ENCODE assay signal across 7 cellular contexts in genomic region chr15:77879466-77879865, GRCh38.
A peak's percentile ranks its signal among the peaks of the same experiment; 100 is the strongest.
DNase-seq lines count a peak whose midpoint lies in the region; ATAC-seq, FAIRE-seq and TF ChIP-seq lines count a peak whose summit lies in the region.
"Not testable (repeated sequence)": the region's sequence is repeated elsewhere in the genome, so short reads cannot be mapped to it uniquely, and the experiment has no call there.

No MANE protein-coding gene starts in this region.

- not testable (repeated sequence) for H3K27me3 ChIP-seq in astrocyte (ENCODE audit: insufficient read depth, low read length); foreskin keratinocyte

- not testable (repeated sequence) for H3K36me3 Mint-ChIP-seq in astrocyte (ENCODE audit: low read depth, unreplicated experiment)

- H3K27ac Mint-ChIP-seq in astrocyte (ENCODE audit: unreplicated experiment), result not testable (repeated sequence)

- H3K4me3 Mint-ChIP-seq in astrocyte (ENCODE audit: unreplicated experiment), result not testable (repeated sequence)

- not testable (repeated sequence) for H3K9me3 Mint-ChIP-seq in astrocyte (ENCODE audit: unreplicated experiment)

- not testable (repeated sequence) for H4K20me1 ChIP-seq in astrocyte (ENCODE audit: insufficient read depth, low read length)

- CTCF ChIA-PET in HEK293 (lab: Yijun Ruan, JAX), result not testable (repeated sequence)

- peak; percentile 17 for ATAC-seq in foreskin keratinocyte

- not testable (repeated sequence) for H3K79me2 ChIP-seq in astrocyte (ENCODE audit: insufficient read depth, low read length)

- POLR2A ChIA-PET in HEK293 (lab: Yijun Ruan, JAX), result not testable (repeated sequence)

- not testable (repeated sequence) for H3K27me3 Mint-ChIP-seq in astrocyte (ENCODE audit: low read depth, unreplicated experiment)

- H3K9me3 ChIP-seq in HEK293 (ENCODE audit: control insufficient read depth, insufficient read depth, low read depth, low read length); astrocyte (ENCODE audit: insufficient read depth, low read depth, low read length): not testable (repeated sequence)

- not testable (repeated sequence) for H3K4me1 Mint-ChIP-seq in astrocyte (ENCODE audit: low read depth, unreplicated experiment)

- not testable (repeated sequence) for H3K27ac ChIP-seq in HEK293 (ENCODE audit: extremely low read depth, low read depth, low read length); astrocyte (ENCODE audit: low read depth, low read length); foreskin keratinocyte

- DNase-seq in EH (ENCODE audit: low read depth) (peak; percentile 21), epithelial cell of esophagus (ENCODE audit: low read depth) (peak; percentile 94), foreskin keratinocyte (peak in 1 of 2 donors; percentile 37)
- DNase-seq in HTR-8/SVneo (ENCODE audit: insufficient read length, low spot score); astrocyte (ENCODE audit: low read depth); urothelium cell line (ENCODE audit: low spot score): not testable (repeated sequence)

- not testable (repeated sequence) for TF ChIP-seq CTCF in HEK293 (tag by site-specific recombination; IDR thresholded peaks at IDR 0.05); astrocyte (IDR thresholded peaks at IDR 0.05; ENCODE audit: insufficient read depth, low read depth, low read length); epithelial cell of esophagus (IDR thresholded peaks at IDR 0.05; ENCODE audit: insufficient read depth, low read depth, low read length, missing control alignments); foreskin keratinocyte (conservative IDR thresholded peaks at IDR 0.05)

- not testable (repeated sequence) for H2AFZ ChIP-seq in astrocyte (ENCODE audit: low read depth, low read length)

- peak; percentile 80 for FAIRE-seq in HTR-8/SVneo (lab: Jason Lieb, UNC)
- peak; percentile 43 for FAIRE-seq in astrocyte (lab: Jason Lieb, UNC)
- peak; percentile 44 for FAIRE-seq in urothelium cell line (lab: Jason Lieb, UNC)

- H3K4me1 ChIP-seq in HEK293 (ENCODE audit: control insufficient read depth, insufficient read depth, low read length); astrocyte (ENCODE audit: insufficient read depth, low read length); foreskin keratinocyte: not testable (repeated sequence)

- H3K4me3 ChIP-seq in HEK293 (ENCODE audit: low read depth, low read length); astrocyte (ENCODE audit: insufficient read depth, low read depth, low read length); epithelial cell of esophagus (ENCODE audit: low read length): not testable (repeated sequence)

- H3K36me3 ChIP-seq in HEK293 (ENCODE audit: control insufficient read depth in 2 of 2, insufficient read depth in 1 of 2, low read length in 2 of 2); astrocyte (ENCODE audit: insufficient read depth, low read length): not testable (repeated sequence)

- not testable (repeated sequence) for H3K9ac ChIP-seq in astrocyte (ENCODE audit: low read length)

- not testable (repeated sequence) for H3K4me2 ChIP-seq in astrocyte (ENCODE audit: low read length)

TF ChIP-seq in HEK293, 187 proteins besides CTCF, POLR2A, EP300 and RAD21:
- peak; percentile 61 for TF ChIP-seq KLF17 (tag by site-specific recombination; IDR thresholded peaks at IDR 0.05)
